Comparison of ENCODE assay signal across 25 cellular contexts in the genomic region with DNA sequence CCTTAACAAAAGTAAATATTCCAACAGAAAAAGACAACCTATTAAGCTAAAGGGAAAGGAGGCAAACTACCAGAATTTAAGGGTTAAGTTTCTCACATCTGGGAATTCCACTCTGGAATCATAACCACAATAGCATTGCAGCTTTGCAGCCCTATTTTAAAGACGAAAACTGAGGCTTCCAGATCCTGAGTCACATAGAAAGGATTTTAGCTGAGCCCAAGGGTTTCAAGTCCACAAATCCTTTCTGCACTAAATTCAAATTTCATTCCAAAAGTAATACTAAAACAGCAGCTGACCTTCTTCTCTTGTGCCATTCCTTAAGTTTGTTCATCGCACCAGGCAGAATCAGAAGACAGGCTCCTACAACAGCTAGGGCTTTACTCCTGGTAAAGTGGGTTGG. TPM values are rescaled to one million over a fixed set of nuclear protein-coding genes. Genes with fewer than 3 reads are reported as not detected.
DNase-seq lines count a peak whose midpoint lies in the region; ATAC-seq and TF ChIP-seq lines count a peak whose summit lies in the region.
"Had no signal": no experiment of that assay in that cellular context is flagged by ENCODE, and none has a peak within 500 bp of the region (broad histone marks: within the 10 kb centered on the region; RNA-seq: fewer than 3 reads in every experiment).

No MANE protein-coding gene starts in this region.

- H2AK5ac ChIP-seq in trophoblast cell (ENCODE audit: low read length): no peak overlapping the region

- no peak overlapping the region for H3K18ac ChIP-seq in trophoblast cell (ENCODE audit: low read length)

- no peak overlapping the region for H2BK12ac ChIP-seq in trophoblast cell (ENCODE audit: low read length)

- H3K9me2 ChIP-seq in OCI-LY1 (ENCODE audit: low read depth, low read length): no peaks in the 10 kb centered on the region

- TF ChIP-seq POLR2A in transverse colon (IDR thresholded peaks at IDR 0.05): no peak
- no peak for TF ChIP-seq POLR2A in testis (IDR thresholded peaks at IDR 0.05)

- no peak overlapping the region for H4K8ac ChIP-seq in trophoblast cell (ENCODE audit: low read depth, low read length)

- TF ChIP-seq EP300 in transverse colon (IDR thresholded peaks at IDR 0.05; ENCODE audit: low read depth): no peak

- peak overlapping the region; percentile 60 for H3K27ac Mint-ChIP-seq in activated naive CD8-positive, alpha-beta T cell treated with anti-CD3 and anti-CD28 coated beads, Interleukin-2, amount 10 ng/mL, durations not matched to agents 7 days and 5 days
- no peak overlapping the region for H3K27ac Mint-ChIP-seq in activated naive CD8-positive, alpha-beta T cell treated with anti-CD3 and anti-CD28 coated beads for 36 hours
- H3K27ac Mint-ChIP-seq: activated naive CD8-positive, alpha-beta T cell; activated T-helper 2 cell treated with anti-CD3 and anti-CD28 coated beads, Interferon-gamma antibody, Interleukin-2, Interleukin-4, amounts not matched to agents 10 μg/mL and 5 μg/mL and 100 μg/mL, durations not matched to agents 14 hours and 24 hours and 36 hours had no signal

- H3K79me2 ChIP-seq in OCI-LY1 (ENCODE audit: insufficient read depth, low read length) (peaks cover 48% of the 10 kb centered on the region), trophoblast cell (ENCODE audit: control insufficient read depth, insufficient read depth, low read length, poor library complexity) (no peaks in the 10 kb centered on the region)

- H2BK5ac ChIP-seq in trophoblast cell (ENCODE audit: low read depth, low read length, poor library complexity): no peak overlapping the region

- intact Hi-C loops in transverse colon (cut with DNase I; ENCODE audit: low total_unique reads): no loop called here
- intact Hi-C loops in testis (cut with DNase I; ENCODE audit: low total_unique reads): no loop called here

- H3K4me1 ChIP-seq in OCI-LY1 (ENCODE audit: insufficient read depth, low read length, severe bottlenecking) (peaks cover 95% of the 10 kb centered on the region), trophoblast cell (ENCODE audit: control insufficient read depth in 1 of 2, insufficient read depth in 2 of 2, low read length in 2 of 2) (peaks cover 0 to 7% of the 10 kb centered on the region in 2 experiments), transverse colon (peaks cover 0 to 12% (median 4%) of the 10 kb centered on the region in 4 donors), testis (peaks cover 6% of the 10 kb centered on the region), foreskin keratinocyte (no peaks in the 10 kb centered on the region)
- H3K4me1 ChIP-seq: HAP-1 had no signal

- H3K9ac ChIP-seq in OCI-LY1 (ENCODE audit: low read length) (no peak overlapping the region), trophoblast cell (ENCODE audit: low read length) (no peak overlapping the region)

- POLR2A ChIA-PET in activated naive CD8-positive, alpha-beta T cell treated with anti-CD3 and anti-CD28 coated beads, Interleukin-2, amount 10 ng/mL, durations not matched to agents 7 days and 5 days (lab: Charles Lee): interaction anchor here (0.7 kb wide), 1 partner anchor 14 kb away, joined by 3 read pairs; no protein-coding TSS in a partner anchor

- H2AFZ ChIP-seq in OCI-LY1 (ENCODE audit: low read length): no peak overlapping the region
- no peak overlapping the region for H2AFZ ChIP-seq in trophoblast cell (ENCODE audit: insufficient read depth, low read length, poor library complexity)

- H3K27me3 ChIP-seq in OCI-LY1 (ENCODE audit: insufficient read depth, low read length) (no peaks in the 10 kb centered on the region), trophoblast cell (ENCODE audit: insufficient read depth, low read length) (no peaks in the 10 kb centered on the region), transverse colon (no peaks in the 10 kb centered on the region), testis (no peaks in the 10 kb centered on the region), foreskin keratinocyte (no peaks in the 10 kb centered on the region)

- H3K9me3 Mint-ChIP-seq in activated naive CD8-positive, alpha-beta T cell treated with anti-CD3 and anti-CD28 coated beads, Interleukin-2, amount 10 ng/mL, durations not matched to agents 7 days and 5 days: no peaks in the 10 kb centered on the region
- no peaks in the 10 kb centered on the region for H3K9me3 Mint-ChIP-seq in activated naive CD8-positive, alpha-beta T cell treated with anti-CD3 and anti-CD28 coated beads for 36 hours
- H3K9me3 Mint-ChIP-seq: activated T-helper 2 cell treated with anti-CD3 and anti-CD28 coated beads, Interferon-gamma antibody, Interleukin-2, Interleukin-4, amounts not matched to agents 10 μg/mL and 5 μg/mL and 100 μg/mL, durations not matched to agents 14 hours and 24 hours and 36 hours; naive thymus-derived CD4-positive, alpha-beta T cell; WTC11 had no signal

- H3K4me3 ChIP-seq in OCI-LY1 (ENCODE audit: low read depth, low read length, poor library complexity, severe bottlenecking) (no peak overlapping the region), fibroblast of the aortic adventitia (ENCODE audit: low read depth, low read length) (no peak overlapping the region), trophoblast cell (ENCODE audit: low read depth, low read length) (no peak overlapping the region), transverse colon (no peak overlapping the region), testis (no peak overlapping the region)
- H3K4me3 ChIP-seq: HAP-1, K562 had no signal

- H3K27ac ChIP-seq in OCI-LY1 (ENCODE audit: low read depth, low read length, poor library complexity, severe bottlenecking) (peak overlapping the region; percentile 48), trophoblast cell (ENCODE audit: low read depth, low read length) (no peak overlapping the region), transverse colon (no peak overlapping the region), testis (peak overlapping the region in 1 of 2 donors; percentile 73), foreskin keratinocyte (no peak overlapping the region)

- H3K4me2 ChIP-seq in OCI-LY1 (ENCODE audit: low read length) (no peak overlapping the region), trophoblast cell (ENCODE audit: low read length) (no peak overlapping the region)

- no peaks in the 10 kb centered on the region for H3K79me1 ChIP-seq in trophoblast cell (ENCODE audit: low read length)

- TF ChIP-seq CTCF in OCI-LY1 (IDR thresholded peaks at IDR 0.05; ENCODE audit: low read length) (no peak), fibroblast of the aortic adventitia (IDR thresholded peaks at IDR 0.05; ENCODE audit: insufficient read depth, low read length) (no peak), transverse colon (IDR thresholded peaks at IDR 0.05) (no peak), testis (IDR thresholded peaks at IDR 0.05) (no peak), foreskin keratinocyte (conservative IDR thresholded peaks at IDR 0.05) (no peak)

- H3K36me3 Mint-ChIP-seq in activated naive CD8-positive, alpha-beta T cell treated with anti-CD3 and anti-CD28 coated beads, Interleukin-2, amount 10 ng/mL, durations not matched to agents 7 days and 5 days: peaks cover 28% of the 10 kb centered on the region
- peaks cover 5% of the 10 kb centered on the region for H3K36me3 Mint-ChIP-seq in activated naive CD8-positive, alpha-beta T cell treated with anti-CD3 and anti-CD28 coated beads for 36 hours

- DNase-seq in activated naive CD8-positive, alpha-beta T cell treated with anti-CD3 and anti-CD28 coated beads, Interleukin-2, amount 10 ng/mL, durations not matched to agents 7 days and 5 days: no peak
- DNase-seq in activated naive CD8-positive, alpha-beta T cell treated with anti-CD3 and anti-CD28 coated beads for 36 hours: no peak
- DNase-seq in fibroblast of the aortic adventitia (ENCODE audit: low read depth): peak; percentile 49
- no peak for DNase-seq in trophoblast cell
- no peak for DNase-seq in transverse colon
- DNase-seq in testis: no peak
- DNase-seq in foreskin keratinocyte: no peak
- DNase-seq: activated CD4-positive, alpha-beta T cell treated with anti-CD3 and anti-CD28 coated beads, Interleukin-2, amount 50 U/mL, for 1 hour; left ventricle myocardium superior; naive thymus-derived CD4-positive, alpha-beta T cell; NCI-H1930; NCI-H524 treated with DMSO at 0.1 percent for 48 hours; NK-92 treated with Interleukin-12 subunit alpha and Interleukin-12 subunit beta, amount 100 ng/mL, for 24 hours; occipital lobe; Right ventricle myocardium superior; stimulated activated naive CD4-positive, alpha-beta T cell; SW 1271; T1000 had no signal

- H3K9me3 ChIP-seq in OCI-LY1 (ENCODE audit: low read length) (no peaks in the 10 kb centered on the region), trophoblast cell (ENCODE audit: insufficient read depth, low read depth, low read length) (no peaks in the 10 kb centered on the region), transverse colon (no peaks in the 10 kb centered on the region), testis (no peaks in the 10 kb centered on the region)
- H3K9me3 ChIP-seq: HAP-1 had no signal

- no peaks in the 10 kb centered on the region for H3K27me3 Mint-ChIP-seq in activated naive CD8-positive, alpha-beta T cell treated with anti-CD3 and anti-CD28 coated beads, Interleukin-2, amount 10 ng/mL, durations not matched to agents 7 days and 5 days
- H3K27me3 Mint-ChIP-seq in activated naive CD8-positive, alpha-beta T cell treated with anti-CD3 and anti-CD28 coated beads for 36 hours: no peaks in the 10 kb centered on the region
- H3K27me3 Mint-ChIP-seq: activated naive CD8-positive, alpha-beta T cell; naive thymus-derived CD4-positive, alpha-beta T cell had no signal

- in situ Hi-C loops in transverse colon (cut with MboI; ENCODE audit: low pct_ligation_motif_present in 1 of 4, low pct_unique_long_range_greater_than_20kb in 1 of 4, low sequenced_read_pairs in 3 of 4): loop anchor here in 2 of 4 donors (25.0 kb wide), 2 partner anchors 191 to 241 kb away; no protein-coding TSS in a partner anchor

- H2BK120ac ChIP-seq in trophoblast cell (ENCODE audit: insufficient read depth, low read length, poor library complexity): no peak overlapping the region

- H3F3A ChIP-seq in OCI-LY1 (ENCODE audit: insufficient read depth, low read length): no peaks in the 10 kb centered on the region; the same call in 1 of the 2 replicates

- H3K4ac ChIP-seq in trophoblast cell (ENCODE audit: low read depth, low read length): no peak overlapping the region

- no peak overlapping the region for H3K4me3 Mint-ChIP-seq in activated naive CD8-positive, alpha-beta T cell treated with anti-CD3 and anti-CD28 coated beads, Interleukin-2, amount 10 ng/mL, durations not matched to agents 7 days and 5 days
- no peak overlapping the region for H3K4me3 Mint-ChIP-seq in activated naive CD8-positive, alpha-beta T cell treated with anti-CD3 and anti-CD28 coated beads for 36 hours
- H3K4me3 Mint-ChIP-seq: activated naive CD8-positive, alpha-beta T cell; naive thymus-derived CD4-positive, alpha-beta T cell; WTC11 had no signal

- H3K36me3 ChIP-seq in OCI-LY1 (ENCODE audit: insufficient read depth, low read length) (peaks cover 22% of the 10 kb centered on the region; the same call in 1 of the 2 replicates), trophoblast cell (ENCODE audit: control insufficient read depth in 1 of 2, insufficient read depth in 2 of 2, low read length in 2 of 2) (no peaks in the 10 kb centered on the region), transverse colon (no peaks in the 10 kb centered on the region), testis (ENCODE audit: low read depth, missing control alignments) (no peaks in the 10 kb centered on the region)
- H3K36me3 ChIP-seq: HAP-1 had no signal

- no peak overlapping the region for H3K14ac ChIP-seq in trophoblast cell (ENCODE audit: low read length)

- no peak for ATAC-seq in activated naive CD8-positive, alpha-beta T cell treated with anti-CD3 and anti-CD28 coated beads, Interleukin-2, amount 10 ng/mL, durations not matched to agents 7 days and 5 days (ENCODE audit: low read depth)
- no peak for ATAC-seq in foreskin keratinocyte
- ATAC-seq: K562; left ventricle myocardium superior; naive thymus-derived CD4-positive, alpha-beta T cell; WTC11 had no signal

- no peaks in the 10 kb centered on the region for H4K20me1 ChIP-seq in OCI-LY1 (ENCODE audit: insufficient read depth, low read length)

- no peak overlapping the region for H4K12ac ChIP-seq in trophoblast cell (ENCODE audit: low read depth, low read length)

- H4K91ac ChIP-seq in trophoblast cell (ENCODE audit: low read depth, low read length): no peak overlapping the region

- no CpG with 5 or more reads among the region's 2 CpGs for WGBS in trophoblast cell (ENCODE audit: extremely low coverage, insufficient coverage, insufficient read length)
- WGBS in transverse colon (ENCODE audit: low coverage in 1 of 2), 2 donors: 81 to 92% methylated on average over 2 of the region's 2 CpGs
- 64 to 67% methylated on average over 2 of the region's 2 CpGs for WGBS in testis, 2 donors

- H3K23ac ChIP-seq in trophoblast cell (ENCODE audit: low read length): no peak overlapping the region

- peaks cover 49% of the 10 kb centered on the region for H3K4me1 Mint-ChIP-seq in activated naive CD8-positive, alpha-beta T cell treated with anti-CD3 and anti-CD28 coated beads, Interleukin-2, amount 10 ng/mL, durations not matched to agents 7 days and 5 days
- H3K4me1 Mint-ChIP-seq in activated naive CD8-positive, alpha-beta T cell treated with anti-CD3 and anti-CD28 coated beads for 36 hours: peaks cover 32% of the 10 kb centered on the region

RNA-seq across cellular contexts. Expression of a gene that starts 17.8 kb away (rescaled TPM):
- total RNA-seq in activated naive CD8-positive, alpha-beta T cell treated with anti-CD3 and anti-CD28 coated beads, Interleukin-2, amount 10 ng/mL, durations not matched to agents 7 days and 5 days: 10 to 100 TPM; 53.6 to 56.7 TPM
- 1 to 10 TPM; 4.1 to 4.6 TPM for total RNA-seq in activated naive CD8-positive, alpha-beta T cell treated with anti-CD3 and anti-CD28 coated beads for 36 hours
- total RNA-seq in fibroblast of the aortic adventitia (ENCODE audit: low replicate concordance): 9.2 and 32.7 TPM in 2 replicates
- 5.9 and 6.8 TPM in 2 replicates for polyA plus RNA-seq in trophoblast cell (2013)
- total RNA-seq in transverse colon: 10 to 100 TPM; 22.3 to 44.6 (median 39.4) TPM
- 10 to 100 TPM; 13.6 to 20.7 TPM for total RNA-seq in testis
- polyA plus RNA-seq in testis (ENCODE audit: insufficient read depth, low read depth, low replicate concordance): 6.5 TPM
- 11.5 and 21.9 TPM in 2 replicates for total RNA-seq in foreskin keratinocyte
- 2.4 and 3.2 TPM in 2 replicates for polyA plus RNA-seq in foreskin keratinocyte
- total RNA-seq: MCF 10A had no signal
